1 cellular context compared by ENCODE assay signal in the genomic region with DNA sequence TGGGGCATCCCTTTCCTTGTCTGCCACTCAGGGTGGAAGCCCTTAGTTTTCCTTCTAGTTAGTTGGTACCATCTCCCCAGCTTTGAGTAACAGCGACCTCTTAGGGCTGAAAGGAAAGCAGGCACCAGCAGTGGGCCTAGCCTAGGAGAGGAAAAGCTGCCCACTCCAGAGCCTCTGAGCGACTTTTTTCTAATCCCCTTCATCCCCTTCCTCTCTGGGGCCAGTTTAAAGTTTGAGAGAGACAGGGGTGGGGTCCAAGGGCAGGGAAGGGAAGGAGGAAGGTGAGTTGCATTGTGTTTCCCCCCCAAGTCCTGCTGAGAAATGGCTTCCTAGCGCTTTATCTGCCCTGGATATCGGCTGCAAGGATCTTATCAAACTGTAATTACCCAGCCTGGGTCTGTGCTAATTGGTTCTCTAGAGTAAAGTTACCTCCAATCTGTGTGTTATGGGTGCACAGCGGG.
TF ChIP-seq lines count a peak whose summit lies in the region.

No MANE protein-coding gene starts in this region.

TF ChIP-seq in HCT116, 20 proteins besides CTCF, POLR2A, EP300 and RAD21 (continued from another document):
- TF ChIP-seq, protein P1, sequence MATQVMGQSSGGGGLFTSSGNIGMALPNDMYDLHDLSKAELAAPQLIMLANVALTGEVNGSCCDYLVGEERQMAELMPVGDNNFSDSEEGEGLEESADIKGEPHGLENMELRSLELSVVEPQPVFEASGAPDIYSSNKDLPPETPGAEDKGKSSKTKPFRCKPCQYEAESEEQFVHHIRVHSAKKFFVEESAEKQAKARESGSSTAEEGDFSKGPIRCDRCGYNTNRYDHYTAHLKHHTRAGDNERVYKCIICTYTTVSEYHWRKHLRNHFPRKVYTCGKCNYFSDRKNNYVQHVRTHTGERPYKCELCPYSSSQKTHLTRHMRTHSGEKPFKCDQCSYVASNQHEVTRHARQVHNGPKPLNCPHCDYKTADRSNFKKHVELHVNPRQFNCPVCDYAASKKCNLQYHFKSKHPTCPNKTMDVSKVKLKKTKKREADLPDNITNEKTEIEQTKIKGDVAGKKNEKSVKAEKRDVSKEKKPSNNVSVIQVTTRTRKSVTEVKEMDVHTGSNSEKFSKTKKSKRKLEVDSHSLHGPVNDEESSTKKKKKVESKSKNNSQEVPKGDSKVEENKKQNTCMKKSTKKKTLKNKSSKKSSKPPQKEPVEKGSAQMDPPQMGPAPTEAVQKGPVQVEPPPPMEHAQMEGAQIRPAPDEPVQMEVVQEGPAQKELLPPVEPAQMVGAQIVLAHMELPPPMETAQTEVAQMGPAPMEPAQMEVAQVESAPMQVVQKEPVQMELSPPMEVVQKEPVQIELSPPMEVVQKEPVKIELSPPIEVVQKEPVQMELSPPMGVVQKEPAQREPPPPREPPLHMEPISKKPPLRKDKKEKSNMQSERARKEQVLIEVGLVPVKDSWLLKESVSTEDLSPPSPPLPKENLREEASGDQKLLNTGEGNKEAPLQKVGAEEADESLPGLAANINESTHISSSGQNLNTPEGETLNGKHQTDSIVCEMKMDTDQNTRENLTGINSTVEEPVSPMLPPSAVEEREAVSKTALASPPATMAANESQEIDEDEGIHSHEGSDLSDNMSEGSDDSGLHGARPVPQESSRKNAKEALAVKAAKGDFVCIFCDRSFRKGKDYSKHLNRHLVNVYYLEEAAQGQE (IDR thresholded peaks at IDR 0.05; ENCODE audit: low read depth): no peak
- TF ChIP-seq SIN3A (IDR thresholded peaks at IDR 0.05; ENCODE audit: low read depth): no peak
- TF ChIP-seq, protein P2, sequence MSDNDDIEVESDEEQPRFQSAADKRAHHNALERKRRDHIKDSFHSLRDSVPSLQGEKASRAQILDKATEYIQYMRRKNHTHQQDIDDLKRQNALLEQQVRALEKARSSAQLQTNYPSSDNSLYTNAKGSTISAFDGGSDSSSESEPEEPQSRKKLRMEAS (IDR thresholded peaks at IDR 0.05): no peak
